8 cellular contexts compared by ENCODE assay signal in genomic region chr3:123584284-123584987, GRCh38. TPM values are rescaled to one million over a fixed set of nuclear protein-coding genes. Genes with fewer than 3 reads are reported as not detected.
A peak's percentile ranks its signal among the peaks of the same experiment; 100 is the strongest.
DNase-seq lines count a peak whose midpoint lies in the region; ATAC-seq and TF ChIP-seq lines count a peak whose summit lies in the region.

No MANE protein-coding gene starts in this region.

- ATAC-seq in GM19468 (IDR thresholded peaks at IDR 0.05; ENCODE audit: extremely low read depth, unreplicated experiment) (peak; percentile 2), HG03558 (IDR thresholded peaks at IDR 0.05; ENCODE audit: extremely low read depth, unreplicated experiment) (peak; percentile 1), activated B cell treated with CpG ODN at 0.5 μM for 24 hours (ENCODE audit: low read depth) (peak; percentile 25)

- peak overlapping the region; percentile 82 for H3K27ac Mint-ChIP-seq in activated B cell treated with CpG ODN at 0.5 μM for 24 hours

- intact Hi-C loops in activated B cell treated with CpG ODN at 0.5 μM for 24 hours (cut with micrococcal nuclease) = loop anchor here (2.0 to 10.0 kb wide), 7 partner anchors 58 to 1920 kb away; partner anchors contain the start of genes CCDC14, GOLGB1, HCLS1 and HEG1

- no peak overlapping the region for H3K4me3 Mint-ChIP-seq in activated B cell treated with CpG ODN at 0.5 μM for 24 hours

- H3K36me3 ChIP-seq in neuron (ENCODE audit: insufficient read depth, low read length) = peaks cover 25% of the 10 kb centered on the region

- H3K27me3 Mint-ChIP-seq in activated B cell treated with CpG ODN at 0.5 μM for 24 hours = no peaks in the 10 kb centered on the region

- peaks cover under 1% of the 10 kb centered on the region for H3K9me3 ChIP-seq in neuron (ENCODE audit: low read length)

- CTCF ChIA-PET in activated B cell treated with CpG ODN at 0.5 μM for 24 hours (lab: Charles Lee) = interaction anchor here (1.5 kb wide), 1 partner anchor 26 kb away, joined by 3 read pairs; no protein-coding TSS in a partner anchor

- H3K4me1 Mint-ChIP-seq in activated B cell treated with CpG ODN at 0.5 μM for 24 hours = peaks cover 25% of the 10 kb centered on the region

- POLR2A ChIA-PET in activated B cell treated with CpG ODN at 0.5 μM for 24 hours (lab: Charles Lee) = interaction anchor here (0.8 to 2.4 kb wide), 4 partner anchors 8 to 61 kb away, joined by 3 to 13 read pairs (median 4); no protein-coding TSS in a partner anchor

- H2AFZ ChIP-seq in neuron (ENCODE audit: low read depth, low read length) = peak overlapping the region; percentile 93

- DNase-seq in NCI-H2029 (lab: John Stamatoyannopoulos, UW) = peak; percentile 56
- no peak for DNase-seq in NCI-H2029 treated with DMSO at 0.1 percent for 48 hours (lab: John Stamatoyannopoulos, UW)
- no peak for DNase-seq in activated B cell treated with CpG ODN at 0.5 μM for 24 hours
- no peak for DNase-seq in fibroblast of villous mesenchyme (ENCODE audit: low read depth)
- no peak for DNase-seq in cerebellum (ENCODE audit: low spot score)

- H3K4me3 ChIP-seq in fibroblast of villous mesenchyme (ENCODE audit: low read depth, low read length) = peak overlapping the region; percentile 90
- peak overlapping the region; percentile 75 for H3K4me3 ChIP-seq in neuron (ENCODE audit: low read length)

- H3K36me3 Mint-ChIP-seq in activated B cell treated with CpG ODN at 0.5 μM for 24 hours (ENCODE audit: low read depth) = peaks cover 42% of the 10 kb centered on the region

- no peaks in the 10 kb centered on the region for H3K27me3 ChIP-seq in neuron (ENCODE audit: insufficient read depth, low read length)

- peaks cover 13% of the 10 kb centered on the region for H3K4me1 ChIP-seq in neuron (ENCODE audit: insufficient read depth, low read length)

- TF ChIP-seq CTCF in activated B cell treated with CpG ODN at 0.5 μM for 24 hours (IDR thresholded peaks at IDR 0.05) = no peak
- TF ChIP-seq CTCF in fibroblast of villous mesenchyme (IDR thresholded peaks at IDR 0.05; ENCODE audit: insufficient read depth, low read depth, low read length) = peak; percentile 2

- peaks cover 5% of the 10 kb centered on the region for H3K9me3 Mint-ChIP-seq in activated B cell treated with CpG ODN at 0.5 μM for 24 hours

RNA-seq across cellular contexts. Expression of gene HACD2, which starts 0.4 kb away (rescaled TPM):
- total RNA-seq in activated B cell treated with CpG ODN at 0.5 μM for 24 hours (31.9 and 32.9 TPM in 2 replicates), fibroblast of villous mesenchyme (19.3 and 51.8 TPM in 2 replicates), cerebellum (35.4 TPM)
